ENCODE assay signal across 1 cellular context in the genomic region with DNA sequence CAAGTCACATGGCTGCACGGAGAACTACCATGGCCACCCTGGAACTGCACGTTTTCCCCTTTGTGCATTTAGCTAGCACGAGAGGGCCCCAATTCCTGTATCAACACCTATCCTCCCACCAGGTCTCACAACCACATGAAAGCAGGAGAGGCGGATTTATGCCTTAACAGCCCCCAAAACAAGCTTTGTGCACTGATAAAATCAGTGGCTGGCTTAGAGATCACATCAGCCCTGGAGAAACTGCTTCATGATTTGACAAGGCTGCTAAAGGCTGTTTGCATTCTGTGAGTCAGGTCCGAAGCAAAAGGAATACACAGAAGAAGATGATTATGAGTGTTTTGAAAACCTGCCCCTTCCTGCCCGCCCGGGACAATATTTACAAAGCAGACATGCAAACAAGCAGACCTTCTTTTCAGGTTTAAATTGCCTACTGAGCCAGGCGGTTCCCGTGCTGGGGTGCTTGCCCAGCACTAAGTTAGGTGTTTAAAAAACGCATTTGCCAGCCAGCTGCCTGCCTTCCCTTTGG.
TF ChIP-seq lines count a peak whose summit lies in the region.

No MANE protein-coding gene starts in this region.

TF ChIP-seq in HepG2, 621 proteins besides CTCF, POLR2A, EP300 and RAD21 (continued from another document):
- TF ChIP-seq, protein P1, sequence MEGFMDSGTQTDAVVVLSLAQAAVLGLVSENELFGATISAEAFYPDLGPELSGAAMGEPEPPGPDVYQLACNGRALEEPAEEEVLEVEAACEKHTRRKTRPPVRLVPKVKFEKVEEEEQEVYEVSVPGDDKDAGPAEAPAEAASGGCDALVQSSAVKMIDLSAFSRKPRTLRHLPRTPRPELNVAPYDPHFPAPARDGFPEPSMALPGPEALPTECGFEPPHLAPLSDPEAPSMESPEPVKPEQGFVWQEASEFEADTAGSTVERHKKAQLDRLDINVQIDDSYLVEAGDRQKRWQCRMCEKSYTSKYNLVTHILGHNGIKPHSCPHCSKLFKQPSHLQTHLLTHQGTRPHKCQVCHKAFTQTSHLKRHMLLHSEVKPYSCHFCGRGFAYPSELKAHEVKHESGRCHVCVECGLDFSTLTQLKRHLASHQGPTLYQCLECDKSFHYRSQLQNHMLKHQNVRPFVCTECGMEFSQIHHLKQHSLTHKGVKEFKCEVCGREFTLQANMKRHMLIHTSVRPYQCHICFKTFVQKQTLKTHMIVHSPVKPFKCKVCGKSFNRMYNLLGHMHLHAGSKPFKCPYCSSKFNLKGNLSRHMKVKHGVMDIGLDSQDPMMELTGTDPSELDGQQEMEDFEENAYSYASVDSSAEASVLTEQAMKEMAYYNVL (CRISPR knock-in tag; IDR thresholded peaks at IDR 0.05; ENCODE audit: borderline replicate concordance) = peak; percentile 81
- TF ChIP-seq TBX3 (IDR thresholded peaks at IDR 0.05; ENCODE audit: borderline replicate concordance) = peak; percentile 90
- TF ChIP-seq HMGA1 (CRISPR knock-in tag; conservative IDR thresholded peaks at IDR 0.05) = no peak
- TF ChIP-seq YEATS4 (CRISPR knock-in tag; IDR thresholded peaks at IDR 0.05; ENCODE audit: borderline replicate concordance) = no peak
- TF ChIP-seq ZFYVE20 (CRISPR knock-in tag; IDR thresholded peaks at IDR 0.05; ENCODE audit: borderline replicate concordance, low read depth) = no peak
- 0 out of 2 replicates have a peak, but pooled peaks have one; percentile 25 for TF ChIP-seq HNRNPL (IDR thresholded peaks at IDR 0.05; ENCODE audit: low read depth, low read length)
- 0 out of 2 replicates have a peak, but pooled peaks have one; percentile 69 for TF ChIP-seq GTF3A (CRISPR knock-in tag; conservative IDR thresholded peaks at IDR 0.05)
- no peak for TF ChIP-seq TRIM22 (IDR thresholded peaks at IDR 0.05)
- no peak for TF ChIP-seq SRSF9 (IDR thresholded peaks at IDR 0.05; ENCODE audit: borderline replicate concordance, insufficient read depth, low read depth, low read length, poor library complexity, severe bottlenecking)
- TF ChIP-seq PHF5A (CRISPR knock-in tag; IDR thresholded peaks at IDR 0.05; ENCODE audit: low read depth, unreplicated experiment) = no peak
- no peak for TF ChIP-seq GLI4 (CRISPR knock-in tag; IDR thresholded peaks at IDR 0.05; ENCODE audit: borderline replicate concordance)
- TF ChIP-seq ZNF451 (CRISPR knock-in tag; IDR thresholded peaks at IDR 0.05) = no peak
- TF ChIP-seq, protein P2, sequence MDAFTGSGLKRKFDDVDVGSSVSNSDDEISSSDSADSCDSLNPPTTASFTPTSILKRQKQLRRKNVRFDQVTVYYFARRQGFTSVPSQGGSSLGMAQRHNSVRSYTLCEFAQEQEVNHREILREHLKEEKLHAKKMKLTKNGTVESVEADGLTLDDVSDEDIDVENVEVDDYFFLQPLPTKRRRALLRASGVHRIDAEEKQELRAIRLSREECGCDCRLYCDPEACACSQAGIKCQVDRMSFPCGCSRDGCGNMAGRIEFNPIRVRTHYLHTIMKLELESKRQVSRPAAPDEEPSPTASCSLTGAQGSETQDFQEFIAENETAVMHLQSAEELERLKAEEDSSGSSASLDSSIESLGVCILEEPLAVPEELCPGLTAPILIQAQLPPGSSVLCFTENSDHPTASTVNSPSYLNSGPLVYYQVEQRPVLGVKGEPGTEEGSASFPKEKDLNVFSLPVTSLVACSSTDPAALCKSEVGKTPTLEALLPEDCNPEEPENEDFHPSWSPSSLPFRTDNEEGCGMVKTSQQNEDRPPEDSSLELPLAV (CRISPR knock-in tag; conservative IDR thresholded peaks at IDR 0.05; ENCODE audit: low read depth) = no peak
- no peak for TF ChIP-seq JDP2 (CRISPR knock-in tag; IDR thresholded peaks at IDR 0.05; ENCODE audit: borderline replicate concordance)
- peak; percentile 89 for TF ChIP-seq ETV5 (CRISPR knock-in tag; IDR thresholded peaks at IDR 0.05; ENCODE audit: borderline replicate concordance)
- no peak for TF ChIP-seq ATF7-NPFF (CRISPR knock-in tag; IDR thresholded peaks at IDR 0.05; ENCODE audit: low read depth)
- no peak for TF ChIP-seq KDM4B (CRISPR knock-in tag; IDR thresholded peaks at IDR 0.05)
- no peak for TF ChIP-seq HNF4G (IDR thresholded peaks at IDR 0.05; ENCODE audit: borderline replicate concordance, low read depth, low read length)
- no peak for TF ChIP-seq HNF4G (CRISPR knock-in tag; IDR thresholded peaks at IDR 0.05; ENCODE audit: borderline replicate concordance, low read depth)
- peak; percentile 60; the same call in 1 of the 2 replicates for TF ChIP-seq ZNF430 (CRISPR knock-in tag; IDR thresholded peaks at IDR 0.05)
- no peak for TF ChIP-seq XBP1 (CRISPR knock-in tag; IDR thresholded peaks at IDR 0.05)
- no peak for TF ChIP-seq E2F5 (CRISPR knock-in tag; conservative IDR thresholded peaks at IDR 0.05)
- peak; percentile 70 for TF ChIP-seq HMG20A (CRISPR knock-in tag; IDR thresholded peaks at IDR 0.05; ENCODE audit: borderline replicate concordance)
- no peak for TF ChIP-seq RNF2 (conservative IDR thresholded peaks at IDR 0.05; ENCODE audit: low read depth)
- no peak for TF ChIP-seq TP53 (CRISPR knock-in tag; conservative IDR thresholded peaks at IDR 0.05)
- 0 out of 2 replicates have a peak, but pooled peaks have one; percentile 34 for TF ChIP-seq DMTF1 (CRISPR knock-in tag; IDR thresholded peaks at IDR 0.05)
- TF ChIP-seq FOXK2 (IDR thresholded peaks at IDR 0.05) = no peak
- 0 out of 2 replicates have a peak, but pooled peaks have one; percentile 13 for TF ChIP-seq SIX4 (CRISPR knock-in tag; IDR thresholded peaks at IDR 0.05)
- TF ChIP-seq, protein P3, sequence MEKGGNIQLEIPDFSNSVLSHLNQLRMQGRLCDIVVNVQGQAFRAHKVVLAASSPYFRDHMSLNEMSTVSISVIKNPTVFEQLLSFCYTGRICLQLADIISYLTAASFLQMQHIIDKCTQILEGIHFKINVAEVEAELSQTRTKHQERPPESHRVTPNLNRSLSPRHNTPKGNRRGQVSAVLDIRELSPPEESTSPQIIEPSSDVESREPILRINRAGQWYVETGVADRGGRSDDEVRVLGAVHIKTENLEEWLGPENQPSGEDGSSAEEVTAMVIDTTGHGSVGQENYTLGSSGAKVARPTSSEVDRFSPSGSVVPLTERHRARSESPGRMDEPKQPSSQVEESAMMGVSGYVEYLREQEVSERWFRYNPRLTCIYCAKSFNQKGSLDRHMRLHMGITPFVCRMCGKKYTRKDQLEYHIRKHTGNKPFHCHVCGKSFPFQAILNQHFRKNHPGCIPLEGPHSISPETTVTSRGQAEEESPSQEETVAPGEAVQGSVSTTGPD (CRISPR knock-in tag; IDR thresholded peaks at IDR 0.05) = no peak
- TF ChIP-seq SIX1 (CRISPR knock-in tag; IDR thresholded peaks at IDR 0.05; ENCODE audit: borderline replicate concordance) = peak; percentile 70; the same call in 1 of the 2 replicates
- TF ChIP-seq, protein P4, sequence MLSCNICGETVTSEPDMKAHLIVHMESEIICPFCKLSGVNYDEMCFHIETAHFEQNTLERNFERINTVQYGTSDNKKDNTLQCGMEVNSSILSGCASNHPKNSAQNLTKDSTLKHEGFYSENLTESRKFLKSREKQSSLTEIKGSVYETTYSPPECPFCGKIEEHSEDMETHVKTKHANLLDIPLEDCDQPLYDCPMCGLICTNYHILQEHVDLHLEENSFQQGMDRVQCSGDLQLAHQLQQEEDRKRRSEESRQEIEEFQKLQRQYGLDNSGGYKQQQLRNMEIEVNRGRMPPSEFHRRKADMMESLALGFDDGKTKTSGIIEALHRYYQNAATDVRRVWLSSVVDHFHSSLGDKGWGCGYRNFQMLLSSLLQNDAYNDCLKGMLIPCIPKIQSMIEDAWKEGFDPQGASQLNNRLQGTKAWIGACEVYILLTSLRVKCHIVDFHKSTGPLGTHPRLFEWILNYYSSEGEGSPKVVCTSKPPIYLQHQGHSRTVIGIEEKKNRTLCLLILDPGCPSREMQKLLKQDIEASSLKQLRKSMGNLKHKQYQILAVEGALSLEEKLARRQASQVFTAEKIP (CRISPR knock-in tag; IDR thresholded peaks at IDR 0.05; ENCODE audit: borderline replicate concordance) = no peak
- TF ChIP-seq NR3C1 (CRISPR knock-in tag; IDR thresholded peaks at IDR 0.05) = no peak
- no peak for TF ChIP-seq ZSCAN25 (CRISPR knock-in tag; IDR thresholded peaks at IDR 0.05)
- no peak; the same call in 1 of the 2 replicates for TF ChIP-seq NFE2L2 (IDR thresholded peaks at IDR 0.05; ENCODE audit: low read length)
- no peak for TF ChIP-seq PAF1 (CRISPR knock-in tag; IDR thresholded peaks at IDR 0.05)
- peak; percentile 41; the same call in 1 of the 2 replicates for TF ChIP-seq KMT2A (CRISPR knock-in tag; IDR thresholded peaks at IDR 0.05)
- TF ChIP-seq ETS1 (CRISPR knock-in tag; IDR thresholded peaks at IDR 0.05) = no peak
- TF ChIP-seq ARID2 (CRISPR knock-in tag; IDR thresholded peaks at IDR 0.05; ENCODE audit: borderline replicate concordance) = no peak
- TF ChIP-seq NFE2L1 (CRISPR knock-in tag; IDR thresholded peaks at IDR 0.05; ENCODE audit: borderline replicate concordance) = no peak
- no peak for TF ChIP-seq GABPA (IDR thresholded peaks at IDR 0.05; ENCODE audit: low read depth, low read length)
- TF ChIP-seq GABPA (CRISPR knock-in tag; IDR thresholded peaks at IDR 0.05; ENCODE audit: low read depth) = no peak
- TF ChIP-seq ZNF543 (CRISPR knock-in tag; IDR thresholded peaks at IDR 0.05) = peak; percentile 86
